In the genomic region with DNA sequence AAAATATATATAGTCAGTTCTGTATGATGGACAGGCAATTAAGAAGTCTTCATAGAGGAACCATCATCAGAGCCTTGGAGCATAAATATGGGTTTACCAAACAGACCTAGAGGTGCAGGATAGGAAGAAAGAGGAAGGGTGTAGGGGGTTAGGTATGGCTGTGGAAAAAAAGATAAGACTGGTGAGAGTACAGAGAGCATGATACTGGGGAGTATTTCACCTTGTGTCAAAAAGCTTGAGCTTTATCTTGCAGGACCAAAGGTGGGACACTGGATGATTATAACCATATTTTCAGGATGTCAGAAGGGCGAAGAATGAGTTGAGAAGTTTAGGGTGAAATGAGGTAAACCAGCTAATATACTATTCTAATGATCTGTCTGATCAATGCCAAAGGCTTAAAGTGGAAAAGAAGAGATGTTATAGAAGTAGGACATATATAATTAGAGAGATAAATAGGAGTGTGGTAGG, we compare ENCODE assay signal across 7 cellular contexts.
"Had no signal": no experiment of that assay in that cellular context is flagged by ENCODE, and none has a peak within 500 bp of the region (broad histone marks: within the 10 kb centered on the region; RNA-seq: fewer than 3 reads in every experiment).

No MANE protein-coding gene starts in this region.

- H3K9ac ChIP-seq: GM23248 had no signal

- H3K4me1 ChIP-seq: HAP-1 had no signal

- H3K36me3 ChIP-seq: HAP-1 had no signal

- H3K27ac ChIP-seq: GM23248, HL-60 had no signal

- H3K36me3 Mint-ChIP-seq: IgD-negative memory B cell had no signal

- H3K4me1 Mint-ChIP-seq: IgD-negative memory B cell had no signal

- H3K27ac Mint-ChIP-seq: HFFc6, IgD-negative memory B cell had no signal

- H2AFZ ChIP-seq: GM23248 had no signal

- H3K9me3 ChIP-seq: HAP-1 had no signal

- H3K4me3 ChIP-seq: GM23248, HAP-1 had no signal

- H3K4me3 Mint-ChIP-seq: HFFc6 had no signal

- DNase-seq: GM23248, GOT3, H7, HFFc6 had no signal

- H3K9me3 Mint-ChIP-seq: HFFc6 had no signal
